9 cellular contexts compared by ENCODE assay signal in the genomic region with DNA sequence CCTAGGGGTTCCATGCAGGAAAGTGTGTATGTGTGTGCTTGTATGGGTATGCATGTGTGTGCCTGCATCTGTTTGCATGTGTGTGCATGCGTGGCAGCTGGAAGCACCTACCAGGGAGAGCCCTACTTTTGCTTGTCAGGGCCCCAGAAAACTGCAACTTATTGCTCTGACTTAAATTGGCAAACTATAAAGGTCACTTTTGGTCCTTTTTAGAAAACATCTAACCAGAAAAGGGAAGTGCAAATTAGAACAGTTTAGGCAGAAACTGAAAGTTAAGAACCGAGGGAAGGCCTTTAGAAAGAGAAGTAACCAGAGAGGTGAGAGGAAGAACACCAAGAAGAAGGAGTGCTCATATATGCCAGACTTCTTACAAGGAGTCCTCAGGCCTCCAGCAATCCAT. TPM values are rescaled to one million over a fixed set of nuclear protein-coding genes. Genes with fewer than 3 reads are reported as not detected.
DNase-seq lines count a peak whose midpoint lies in the region; ATAC-seq and TF ChIP-seq lines count a peak whose summit lies in the region.
"Had no signal": no experiment of that assay in that cellular context is flagged by ENCODE, and none has a peak within 500 bp of the region (broad histone marks: within the 10 kb centered on the region; RNA-seq: fewer than 3 reads in every experiment).

No MANE protein-coding gene starts in this region.

- peak; percentile 72 for DNase-seq in GM12864 (ENCODE audit: low read depth)
- peak; percentile 56 for DNase-seq in GM20000 (ENCODE audit: low spot score)
- DNase-seq in SIG-M5 treated with dmso at 0.1 percent for 504 hours (lab: John Stamatoyannopoulos, UW; ENCODE audit: unreplicated experiment), result peak; percentile 98
- DNase-seq in T1000 (lab: John Stamatoyannopoulos, UW), result no peak
- no peak for DNase-seq in activated T-cell treated with anti-CD3 and anti-CD28 coated beads, Interleukin-2, amount 50 U/mL, for 72 hours
- DNase-seq in SJCRH30, result no peak
- DNase-seq in left lobe of liver (ENCODE audit: low spot score), result no peak
- DNase-seq: IMR-90 had no signal

- H3K27ac Mint-ChIP-seq in activated T-cell treated with anti-CD3 and anti-CD28 coated beads, Interleukin-2, amount 50 U/mL, for 72 hours, result no peak overlapping the region

- H3K36me3 Mint-ChIP-seq in activated T-cell treated with anti-CD3 and anti-CD28 coated beads, Interleukin-2, amount 50 U/mL, for 72 hours (ENCODE audit: insufficient read depth in 2 of 2), result peaks cover 0 to under 1% of the 10 kb centered on the region in 2 donors

- H3K4me1 ChIP-seq in SJCRH30, result peaks cover 22% of the 10 kb centered on the region

- H3K9me3 Mint-ChIP-seq in activated T-cell treated with anti-CD3 and anti-CD28 coated beads, Interleukin-2, amount 50 U/mL, for 72 hours, result no peaks in the 10 kb centered on the region

- peaks cover 5% of the 10 kb centered on the region for H3K4me1 Mint-ChIP-seq in activated T-cell treated with anti-CD3 and anti-CD28 coated beads, Interleukin-2, amount 50 U/mL, for 72 hours (ENCODE audit: low read depth)

- no peaks in the 10 kb centered on the region for H3K27me3 ChIP-seq in SJCRH30

- ATAC-seq in HG03135 (IDR thresholded peaks at IDR 0.05; ENCODE audit: unreplicated experiment) (peak; percentile 94), left lobe of liver (no peak)
- ATAC-seq in activated T-cell treated with anti-CD3 and anti-CD28 coated beads, Interleukin-2, amount 50 U/mL, for 72 hours (replicated peaks in 1 of 2), result no peak

- no peaks in the 10 kb centered on the region for H3K27me3 Mint-ChIP-seq in activated T-cell treated with anti-CD3 and anti-CD28 coated beads, Interleukin-2, amount 50 U/mL, for 72 hours (ENCODE audit: low read depth)

- H3K27ac ChIP-seq in SJCRH30, result no peak overlapping the region

- TF ChIP-seq CTCF in GM12864 (IDR thresholded peaks at IDR 0.05; ENCODE audit: low read depth, low read length, missing control alignments) (no peak), GM20000 (IDR thresholded peaks at IDR 0.05; ENCODE audit: extremely low read depth, missing control alignments) (no peak)

- H3K4me3 ChIP-seq in GM12864 (ENCODE audit: low read depth, low read length), result no peak overlapping the region
- no peak overlapping the region for H3K4me3 ChIP-seq in SJCRH30

- no peaks in the 10 kb centered on the region for H3K36me3 ChIP-seq in SJCRH30

- no peak overlapping the region for H3K4me3 Mint-ChIP-seq in activated T-cell treated with anti-CD3 and anti-CD28 coated beads, Interleukin-2, amount 50 U/mL, for 72 hours

- H3K9me3 ChIP-seq in SJCRH30 (replicated peaks), result no peaks in the 10 kb centered on the region

RNA-seq across cellular contexts. Expression of gene DLEU7, which starts 32.5 kb away (rescaled TPM):
- not detected for total RNA-seq in activated T-cell treated with anti-CD3 and anti-CD28 coated beads, Interleukin-2, amount 50 U/mL, for 72 hours
- total RNA-seq in SJCRH30 (2014; rRNA removed; shearing (Covaris generic)), result 1.2 and 2.9 TPM in 2 replicates
- 0.10 TPM for total RNA-seq in left lobe of liver
- total RNA-seq: IMR-90 had no signal

Comparison
In these comparisons a context has a peak if more than half of its experiments do, and no peak if none do; other contexts are left out.
1. DNase-seq: peak in GM12864 (single experiment), GM20000 (single experiment) and SIG-M5 treated with dmso at 0.1 percent for 504 hours (single experiment); none in T1000 (single experiment), activated T-cell treated with anti-CD3 and anti-CD28 coated beads, Interleukin-2, amount 50 U/mL, for 72 hours (0 of 2), SJCRH30 (0 of 2) and left lobe of liver (single experiment).